ENCODE assay signal across 1 cellular context in genomic region chr7:157568071-157568784, GRCh38.
TF ChIP-seq lines count a peak whose summit lies in the region.

No MANE protein-coding gene starts in this region.

TF ChIP-seq in SK-N-SH, 30 proteins besides CTCF, POLR2A, EP300 and RAD21 (continued from another document):
- TF ChIP-seq, protein P1, sequence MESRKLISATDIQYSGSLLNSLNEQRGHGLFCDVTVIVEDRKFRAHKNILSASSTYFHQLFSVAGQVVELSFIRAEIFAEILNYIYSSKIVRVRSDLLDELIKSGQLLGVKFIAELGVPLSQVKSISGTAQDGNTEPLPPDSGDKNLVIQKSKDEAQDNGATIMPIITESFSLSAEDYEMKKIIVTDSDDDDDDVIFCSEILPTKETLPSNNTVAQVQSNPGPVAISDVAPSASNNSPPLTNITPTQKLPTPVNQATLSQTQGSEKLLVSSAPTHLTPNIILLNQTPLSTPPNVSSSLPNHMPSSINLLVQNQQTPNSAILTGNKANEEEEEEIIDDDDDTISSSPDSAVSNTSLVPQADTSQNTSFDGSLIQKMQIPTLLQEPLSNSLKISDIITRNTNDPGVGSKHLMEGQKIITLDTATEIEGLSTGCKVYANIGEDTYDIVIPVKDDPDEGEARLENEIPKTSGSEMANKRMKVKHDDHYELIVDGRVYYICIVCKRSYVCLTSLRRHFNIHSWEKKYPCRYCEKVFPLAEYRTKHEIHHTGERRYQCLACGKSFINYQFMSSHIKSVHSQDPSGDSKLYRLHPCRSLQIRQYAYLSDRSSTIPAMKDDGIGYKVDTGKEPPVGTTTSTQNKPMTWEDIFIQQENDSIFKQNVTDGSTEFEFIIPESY (IDR thresholded peaks at IDR 0.05; ENCODE audit: borderline replicate concordance, low read depth), result no peak
- TF ChIP-seq NFIC (IDR thresholded peaks at IDR 0.05; ENCODE audit: borderline replicate concordance), result no peak
- TF ChIP-seq FOXM1 (IDR thresholded peaks at IDR 0.05; ENCODE audit: low read depth), result no peak
